11 cellular contexts compared by ENCODE assay signal in the genomic region with DNA sequence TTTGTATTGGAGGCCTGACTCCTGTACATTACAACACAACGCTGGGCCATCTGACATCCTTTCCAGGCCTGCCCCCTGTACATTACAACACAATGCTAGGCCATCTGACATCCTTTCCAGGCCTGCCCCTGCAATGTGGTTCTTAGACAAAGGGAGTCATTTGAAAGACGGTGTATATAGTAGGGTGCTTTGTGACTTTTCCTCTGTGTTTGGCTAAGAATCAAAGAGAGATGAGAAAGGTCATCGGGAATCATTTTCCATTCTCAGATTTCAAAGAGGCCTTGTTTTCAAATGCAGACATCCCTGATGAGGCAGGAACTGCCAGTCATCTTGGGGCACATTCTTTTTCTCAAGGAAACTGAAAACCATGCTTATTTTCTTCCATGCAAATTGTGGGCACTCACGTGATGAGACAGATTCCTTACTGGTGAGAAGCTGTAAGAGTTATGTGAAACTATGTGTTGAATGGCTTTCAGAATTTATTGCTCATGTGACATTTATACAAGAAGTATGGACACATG.
DNase-seq lines count a peak whose midpoint lies in the region; ATAC-seq and TF ChIP-seq lines count a peak whose summit lies in the region.
"Had no signal": no experiment of that assay in that cellular context is flagged by ENCODE, and none has a peak within 500 bp of the region (broad histone marks: within the 10 kb centered on the region; RNA-seq: fewer than 3 reads in every experiment).

No MANE protein-coding gene starts in this region.

- in situ Hi-C loops in Caki2 (cut with HindIII; ENCODE audit: low pct_unique_long_range_greater_than_20kb, low sequenced_read_pairs), result no loop called here

- H3K9me2 ChIP-seq in OCI-LY7 (ENCODE audit: insufficient read depth, low read length), result no peaks in the 10 kb centered on the region

- DNase-seq in Caki2 (ENCODE audit: low read depth), result peak; percentile 22
- no peak for DNase-seq in OCI-LY7 (ENCODE audit: low spot score)
- DNase-seq in epithelial cell of prostate (ENCODE audit: low read depth, low spot score), result peak; percentile 46
- DNase-seq in neural progenitor cell (ENCODE audit: low spot score), result no peak
- DNase-seq in sciatic nerve (ENCODE audit: low spot score), result no peak
- no peak for DNase-seq in Ammon's horn (ENCODE audit: low spot score)
- no peak for DNase-seq in effector memory CD8-positive, alpha-beta T cell
- DNase-seq: activated T-cell treated with anti-CD3 and anti-CD28 coated beads, Interleukin-2, amount 50 U/mL, for 72 hours; MG63 had no signal

- H3K79me2 ChIP-seq in OCI-LY7 (ENCODE audit: insufficient read depth, low read depth, low read length) (no peaks in the 10 kb centered on the region), neural progenitor cell (ENCODE audit: low read depth) (no peaks in the 10 kb centered on the region)
- H3K79me2 ChIP-seq: parathyroid adenoma had no signal

- POLR2A ChIA-PET in OCI-LY7 (lab: Charles Lee), result no interaction called here

- H3K4me1 ChIP-seq in OCI-LY7 (ENCODE audit: insufficient read depth, low read length, poor library complexity, severe bottlenecking), result peaks cover 9% of the 10 kb centered on the region
- no peaks in the 10 kb centered on the region for H3K4me1 ChIP-seq in neural progenitor cell
- H3K4me1 ChIP-seq: parathyroid adenoma had no signal

- ATAC-seq in sciatic nerve (no peak), HG02981 (IDR thresholded peaks at IDR 0.05; ENCODE audit: unreplicated experiment) (no peak)
- no peak for ATAC-seq in effector memory CD8-positive, alpha-beta T cell (replicated peaks)
- ATAC-seq: activated T-cell treated with anti-CD3 and anti-CD28 coated beads, Interleukin-2, amount 50 U/mL, for 72 hours had no signal

- peaks cover 5% of the 10 kb centered on the region for H3K27me3 Mint-ChIP-seq in neural progenitor cell (ENCODE audit: insufficient read depth, low read depth)
- no peaks in the 10 kb centered on the region for H3K27me3 Mint-ChIP-seq in effector memory CD8-positive, alpha-beta T cell

- H3K4me2 ChIP-seq in OCI-LY7 (ENCODE audit: low read length) (0 out of 2 replicates have a peak overlapping the region, but pooled peaks have one; percentile 9), neural progenitor cell (no peak overlapping the region)

- H3K4me3 ChIP-seq in OCI-LY7 (ENCODE audit: low read depth, low read length, poor library complexity, severe bottlenecking) (no peak overlapping the region), neural progenitor cell (no peak overlapping the region)
- H3K4me3 ChIP-seq: MG63 had no signal

- CTCF ChIA-PET in OCI-LY7 (lab: Charles Lee; ENCODE audit: unreplicated experiment), result no interaction called here

- H3K9me3 ChIP-seq in OCI-LY7 (ENCODE audit: low read length) (no peaks in the 10 kb centered on the region), neural progenitor cell (ENCODE audit: low read depth) (no peaks in the 10 kb centered on the region)
- H3K9me3 ChIP-seq: MG63 had no signal

- BruUV-seq in OCI-LY7 (replicated peaks; lab: Mats Ljungman, UMichigan), result no TSS peak

- TF ChIP-seq CTCF in OCI-LY7 (conservative IDR thresholded peaks at IDR 0.05; ENCODE audit: low read length) (no peak), neural progenitor cell (IDR thresholded peaks at IDR 0.05) (no peak)

- H3F3A ChIP-seq in neural progenitor cell (ENCODE audit: low read depth), result no peaks in the 10 kb centered on the region

- no peaks in the 10 kb centered on the region for H3K27me3 ChIP-seq in neural progenitor cell
- H3K27me3 ChIP-seq: MG63 had no signal

- intact Hi-C loops in OCI-LY7 (cut with micrococcal nuclease; ENCODE audit: unreplicated experiment), result no loop called here
- intact Hi-C loops in sciatic nerve (cut with DNase I), result no loop called here

- no peaks in the 10 kb centered on the region for H4K20me1 ChIP-seq in OCI-LY7 (ENCODE audit: insufficient read depth, low read length)
- H4K20me1 ChIP-seq in neural progenitor cell (ENCODE audit: low read depth), result no peaks in the 10 kb centered on the region

- H3K27ac ChIP-seq in OCI-LY7 (ENCODE audit: low read depth, low read length, poor library complexity, severe bottlenecking) (no peak overlapping the region), epithelial cell of prostate (peak overlapping the region; percentile 27), neural progenitor cell (no peak overlapping the region)
- H3K27ac ChIP-seq: parathyroid adenoma had no signal

- H3K27ac Mint-ChIP-seq in neural progenitor cell, result peak overlapping the region; percentile 80
- no peak overlapping the region for H3K27ac Mint-ChIP-seq in effector memory CD8-positive, alpha-beta T cell
- H3K27ac Mint-ChIP-seq: activated T-cell treated with anti-CD3 and anti-CD28 coated beads, Interleukin-2, amount 50 U/mL, for 72 hours had no signal

- H3K36me3 ChIP-seq in OCI-LY7 (ENCODE audit: insufficient read depth, low read length) (no peaks in the 10 kb centered on the region), neural progenitor cell (no peaks in the 10 kb centered on the region)
- H3K36me3 ChIP-seq: MG63 had no signal

- no peaks in the 10 kb centered on the region for H3K36me3 Mint-ChIP-seq in neural progenitor cell
- H3K36me3 Mint-ChIP-seq in effector memory CD8-positive, alpha-beta T cell (ENCODE audit: insufficient read depth), result no peaks in the 10 kb centered on the region

- H3K4me1 Mint-ChIP-seq in neural progenitor cell, result peaks cover 20% of the 10 kb centered on the region
- H3K4me1 Mint-ChIP-seq in effector memory CD8-positive, alpha-beta T cell (ENCODE audit: low read depth in 2 of 2), result no peaks in the 10 kb centered on the region

- peaks cover 10% of the 10 kb centered on the region for H3K9me3 Mint-ChIP-seq in neural progenitor cell
- peaks cover 0 to 6% of the 10 kb centered on the region in 2 donors for H3K9me3 Mint-ChIP-seq in effector memory CD8-positive, alpha-beta T cell
- H3K9me3 Mint-ChIP-seq: activated T-cell treated with anti-CD3 and anti-CD28 coated beads, Interleukin-2, amount 50 U/mL, for 72 hours had no signal

- H2AFZ ChIP-seq in OCI-LY7 (ENCODE audit: low read length) (peak overlapping the region; percentile 50), neural progenitor cell (replicated peaks) (peak overlapping the region; percentile 52)
- H2AFZ ChIP-seq: parathyroid adenoma had no signal

- H3K9ac ChIP-seq in neural progenitor cell, result no peak overlapping the region
- H3K9ac ChIP-seq: parathyroid adenoma had no signal

- H3K4me3 Mint-ChIP-seq in neural progenitor cell, result no peak overlapping the region
- H3K4me3 Mint-ChIP-seq in effector memory CD8-positive, alpha-beta T cell, result no peak overlapping the region
- H3K4me3 Mint-ChIP-seq: activated T-cell treated with anti-CD3 and anti-CD28 coated beads, Interleukin-2, amount 50 U/mL, for 72 hours had no signal

Comparison
In these comparisons a context has a peak if more than half of its experiments do, and no peak if none do; other contexts are left out.
1. DNase-seq: peak in Caki2 (single experiment) and epithelial cell of prostate (single experiment); none in OCI-LY7 (single experiment), neural progenitor cell (single experiment), sciatic nerve (single experiment), Ammon's horn (single experiment) and effector memory CD8-positive, alpha-beta T cell (0 of 3).